Comparison of ENCODE assay signal across 8 cellular contexts in genomic region chr2:201127570-201127969, GRCh38. TPM values are rescaled to one million over a fixed set of nuclear protein-coding genes. Genes with fewer than 3 reads are reported as not detected.
A peak's percentile ranks its signal among the peaks of the same experiment; 100 is the strongest.
DNase-seq lines count a peak whose midpoint lies in the region; TF ChIP-seq lines count a peak whose summit lies in the region.

No MANE protein-coding gene starts in this region.

- TF ChIP-seq CTCF in Peyer's patch (IDR thresholded peaks at IDR 0.05) (no peak), brain (conservative IDR thresholded peaks at IDR 0.05) (no peak)

- H3K36me3 Mint-ChIP-seq in brain: no peaks in the 10 kb centered on the region

- no peaks in the 10 kb centered on the region for H3K9me3 ChIP-seq in Peyer's patch

- peaks cover 19% of the 10 kb centered on the region for H3K27me3 Mint-ChIP-seq in brain

- peak overlapping the region in 3 of 4 donors; percentile 5 to 38 (median 16) for H3K4me3 ChIP-seq in Peyer's patch

- TF ChIP-seq POLR2A in Peyer's patch (IDR thresholded peaks at IDR 0.05): no peak

- H3K27me3 ChIP-seq in Peyer's patch: no peaks in the 10 kb centered on the region

- peaks cover 12 to 87% (median 41%) of the 10 kb centered on the region in 4 donors for H3K4me1 ChIP-seq in Peyer's patch

- H3K27ac Mint-ChIP-seq in brain: peak overlapping the region in 4 of 5 experiments; percentile 72 to 95 (median 88)

- H3K27ac ChIP-seq in Peyer's patch: peak overlapping the region; percentile 90 to 100 (median 99)

- H3K9me3 Mint-ChIP-seq in brain: no peaks in the 10 kb centered on the region

- H3K36me3 ChIP-seq in Peyer's patch: peaks cover 0 to 21% (median 0%) of the 10 kb centered on the region in 3 donors

- peak overlapping the region in 4 of 5 experiments; percentile 10 to 75 (median 44) for H3K4me3 Mint-ChIP-seq in brain

- DNase-seq in Daoy (ENCODE audit: low read depth): peak; percentile 63
- DNase-seq in Peyer's patch: no peak
- peak; percentile 81 for DNase-seq in kidney tubule cell (ENCODE audit: low spot score)
- DNase-seq in stimulated activated naive CD4-positive, alpha-beta T cell treated with Interleukin-2 at 50 U/mL for 16 hours (lab: John Stamatoyannopoulos, UW): peak; percentile 56
- DNase-seq in NCI-H526 treated with DMSO at 0.1 percent for 48 hours (lab: John Stamatoyannopoulos, UW): no peak
- DNase-seq in DMS53 treated with DMSO at 0.1 percent for 48 hours (lab: John Stamatoyannopoulos, UW; ENCODE audit: unreplicated experiment): no peak
- no peak for DNase-seq in SIG-M5 (lab: John Stamatoyannopoulos, UW)

- peaks cover 39% of the 10 kb centered on the region for H3K4me1 Mint-ChIP-seq in brain

RNA-seq across cellular contexts. Expression of gene CFLAR, which starts 11.6 kb away (rescaled TPM):
- 25.1 and 26.3 TPM in 2 replicates for total RNA-seq in Daoy (2014; rRNA removed; shearing (Covaris generic))
- total RNA-seq in Peyer's patch: 100 to 1,000 TPM; 157 to 526 (median 297) TPM
- polyA plus RNA-seq in brain (ENCODE audit: insufficient read depth, low read depth, low replicate concordance): 16.6 TPM

RNA-seq across cellular contexts. Expression of gene CASP10, which starts 55.4 kb away (rescaled TPM):
- 2.3 and 2.9 TPM in 2 replicates for total RNA-seq in Daoy (2014; rRNA removed; shearing (Covaris generic))
- 10 to 100 TPM; 38.2 to 71.1 (median 46.2) TPM for total RNA-seq in Peyer's patch
- 1.1 TPM for polyA plus RNA-seq in brain (ENCODE audit: insufficient read depth, low read depth, low replicate concordance)

RNA-seq across cellular contexts. Expression of gene NDUFB3, which starts 55.8 kb away (rescaled TPM):
- total RNA-seq in Daoy (2014; rRNA removed; shearing (Covaris generic)): 180 and 303 TPM in 2 replicates
- 10 to 100 TPM; 45.7 to 96.2 (median 75.1) TPM for total RNA-seq in Peyer's patch
- 51.3 TPM for polyA plus RNA-seq in brain (ENCODE audit: insufficient read depth, low read depth, low replicate concordance)

RNA-seq across cellular contexts. Expression of gene HYCC2, which starts 56.1 kb away (rescaled TPM):
- 4.5 and 12.3 TPM in 2 replicates for total RNA-seq in Daoy (2014; rRNA removed; shearing (Covaris generic))
- total RNA-seq in Peyer's patch: 10 to 100 TPM; 17.3 to 31.9 (median 29.0) TPM
- polyA plus RNA-seq in brain (ENCODE audit: insufficient read depth, low read depth, low replicate concordance): 3.0 TPM

Comparison
In these comparisons a context has a peak if more than half of its experiments do, and no peak if none do; other contexts are left out.
1. DNase-seq: peak in Daoy (single experiment), kidney tubule cell (single experiment) and stimulated activated naive CD4-positive, alpha-beta T cell treated with Interleukin-2 at 50 U/mL for 16 hours (single experiment); none in Peyer's patch (0 of 3), NCI-H526 treated with DMSO at 0.1 percent for 48 hours (single experiment), DMS53 treated with DMSO at 0.1 percent for 48 hours (single experiment) and SIG-M5 (single experiment).
2. RNA of gene CASP10, which starts 55.4 kb away (total RNA-seq): 38.2 to 71.1 TPM in Peyer's patch; 2.3 to 2.9 TPM in Daoy; every median in the first group is over 10 times any median in the second.